In the genomic region with DNA sequence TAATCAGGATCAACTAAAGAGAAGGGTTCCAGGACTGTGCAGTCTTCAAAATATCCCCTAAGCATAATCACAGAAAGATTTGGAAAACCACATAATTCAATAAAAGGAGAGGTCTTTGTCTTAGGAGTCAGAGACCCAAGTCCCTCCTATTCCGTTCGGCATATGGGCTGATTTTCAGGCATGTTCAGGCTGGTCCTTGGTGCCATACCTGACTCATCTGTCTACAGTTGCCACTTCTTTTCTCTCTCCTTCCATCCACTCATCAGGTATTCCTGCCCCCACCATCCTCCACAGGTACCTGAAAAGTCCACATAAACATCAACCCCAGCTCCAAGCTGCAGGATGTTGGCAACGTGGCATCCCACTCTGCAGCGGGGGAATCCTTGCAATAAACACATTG, we compare ENCODE assay signal across 30 cellular contexts.
"Had no signal": no experiment of that assay in that cellular context is flagged by ENCODE, and none has a peak within 500 bp of the region (broad histone marks: within the 10 kb centered on the region; RNA-seq: fewer than 3 reads in every experiment).

No MANE protein-coding gene starts in this region.

- H3K27ac ChIP-seq: adrenal gland, ascending aorta, esophagus squamous epithelium, gastrocnemius medialis, hepatocyte, pancreas, psoas muscle, sigmoid colon, thoracic aorta, uterus had no signal

- ATAC-seq: activated CD4-positive, alpha-beta T cell treated with anti-CD3 and anti-CD28 coated beads for 36 hours; activated CD8-positive, alpha-beta memory T cell treated with anti-CD3 and anti-CD28 coated beads, Interleukin-2, amount 10 ng/mL, durations not matched to agents 7 days and 5 days; activated CD8-positive, alpha-beta T cell treated with anti-CD3 and anti-CD28 coated beads, Interleukin-2, amount 10 ng/mL, durations not matched to agents 7 days and 5 days; activated T-cell treated with anti-CD3 and anti-CD28 coated beads, Interleukin-2, amount 50 U/mL, for 72 hours; gastrocnemius medialis; left colon; pancreas; psoas muscle; stimulated activated effector memory CD8-positive, alpha-beta T cell treated with anti-CD3 and anti-CD28 coated beads, Interleukin-12 subunit alpha, Interleukin-12 subunit beta, amount 100 ng/mL, for 72 hours had no signal

- DNase-seq: activated B cell treated with CpG ODN at 0.5 μM for 24 hours; activated CD4-positive, alpha-beta T cell treated with anti-CD3 and anti-CD28 coated beads for 36 hours; activated CD8-positive, alpha-beta memory T cell treated with anti-CD3 and anti-CD28 coated beads, Interleukin-2, amount 10 ng/mL, durations not matched to agents 7 days and 5 days; activated CD8-positive, alpha-beta T cell treated with anti-CD3 and anti-CD28 coated beads, Interleukin-2, amount 10 ng/mL, durations not matched to agents 7 days and 5 days; activated effector memory CD4-positive, alpha-beta T cell treated with Interleukin-2 at 50 U/mL for 16 hours; activated naive CD4-positive, alpha-beta T cell treated with Interleukin-2 at 50 U/mL for 16 hours; activated naive CD8-positive, alpha-beta T cell treated with anti-CD3 and anti-CD28 coated beads for 36 hours; activated T-cell treated with anti-CD3 and anti-CD28 coated beads, Interleukin-2, amount 50 U/mL, for 72 hours; adrenal gland; caudate nucleus; cortex of kidney; esophagus squamous epithelium; gastrocnemius medialis; glutamatergic neuron; kidney; left colon; naive B cell; nephron progenitor cell; nucleus accumbens; pancreas; psoas muscle; sigmoid colon; small intestine; stimulated activated CD4-positive, alpha-beta T cell treated with anti-CD3 and anti-CD28 coated beads, Interleukin-4, amount 100 ng/mL, for 24 hours; T-helper 1 cell; uterus had no signal
